In genomic region chr6:30890646-30891449, GRCh38 we compare ENCODE assay signal across 17 cellular contexts. TPM values are rescaled to one million over a fixed set of nuclear protein-coding genes. Genes with fewer than 3 reads are reported as not detected.
DNase-seq lines count a peak whose midpoint lies in the region; ATAC-seq and TF ChIP-seq lines count a peak whose summit lies in the region.
"Had no signal": no experiment of that assay in that cellular context is flagged by ENCODE, and none has a peak within 500 bp of the region (broad histone marks: within the 10 kb centered on the region; RNA-seq: fewer than 3 reads in every experiment).

No MANE protein-coding gene starts in this region.

- no peak overlapping the region for H2AFZ ChIP-seq in trophoblast cell (ENCODE audit: insufficient read depth, low read length, poor library complexity)

- H3K27ac Mint-ChIP-seq in natural killer cell treated with Interleukin-12 subunit alpha and Interleukin-12 subunit beta and Interleukin-15 and Interleukin-18, amount 100 ng/mL, for 72 hours: no peak overlapping the region
- H3K27ac Mint-ChIP-seq: IgD-negative memory B cell had no signal

- intact Hi-C loops in breast epithelium (cut with DNase I; ENCODE audit: low total_unique reads): no loop called here

- no peak overlapping the region for H2BK12ac ChIP-seq in trophoblast cell (ENCODE audit: low read length)

- H3K4me1 Mint-ChIP-seq in natural killer cell treated with Interleukin-12 subunit alpha and Interleukin-12 subunit beta and Interleukin-15 and Interleukin-18, amount 100 ng/mL, for 72 hours (ENCODE audit: low read depth in 2 of 2): peaks cover 2 to 8% of the 10 kb centered on the region in 2 donors

- peaks cover 81% of the 10 kb centered on the region for H3K36me3 ChIP-seq in HUES64 (ENCODE audit: insufficient read depth, low read length)
- no peaks in the 10 kb centered on the region for H3K36me3 ChIP-seq in breast epithelium
- H3K36me3 ChIP-seq in trophoblast cell (ENCODE audit: control insufficient read depth in 1 of 2, insufficient read depth in 2 of 2, low read length in 2 of 2): peaks cover 66 to 72% of the 10 kb centered on the region in 2 experiments

- no peaks in the 10 kb centered on the region for H3K9me3 Mint-ChIP-seq in natural killer cell treated with Interleukin-12 subunit alpha and Interleukin-12 subunit beta and Interleukin-15 and Interleukin-18, amount 100 ng/mL, for 72 hours
- H3K9me3 Mint-ChIP-seq: IgD-negative memory B cell had no signal

- peaks cover 0 to 5% of the 10 kb centered on the region in 2 donors for H3K27me3 Mint-ChIP-seq in natural killer cell treated with Interleukin-12 subunit alpha and Interleukin-12 subunit beta and Interleukin-15 and Interleukin-18, amount 100 ng/mL, for 72 hours

- no peak overlapping the region for H3K14ac ChIP-seq in trophoblast cell (ENCODE audit: low read length)

- no peaks in the 10 kb centered on the region for H3K36me3 Mint-ChIP-seq in natural killer cell treated with Interleukin-12 subunit alpha and Interleukin-12 subunit beta and Interleukin-15 and Interleukin-18, amount 100 ng/mL, for 72 hours

- no peak overlapping the region for H3K4me2 ChIP-seq in trophoblast cell (ENCODE audit: low read length)

- peak overlapping the region; percentile 3 for H4K8ac ChIP-seq in trophoblast cell (ENCODE audit: low read depth, low read length)

- H4K91ac ChIP-seq in trophoblast cell (ENCODE audit: low read depth, low read length): no peak overlapping the region

- peak overlapping the region; percentile 75 for H3K18ac ChIP-seq in trophoblast cell (ENCODE audit: low read length)

- no peak for DNase-seq in breast epithelium (ENCODE audit: low spot score in 2 of 2)
- no peak for DNase-seq in trophoblast cell
- no peak for DNase-seq in natural killer cell treated with Interleukin-12 subunit alpha and Interleukin-12 subunit beta and Interleukin-15 and Interleukin-18, amount 100 ng/mL, for 72 hours (ENCODE audit: low spot score)
- DNase-seq: activated gamma-delta T cell, HCEC 1CT, left lung, NCI-H1092, NCI-H2227 treated with DMSO at 0.1 percent for 48 hours, thyroid gland had no signal

- 88% methylated on average over 12 of the region's 12 CpGs for WGBS in HUES64
- WGBS in trophoblast cell (ENCODE audit: extremely low coverage, insufficient coverage, insufficient read length): no CpG with 5 or more reads among the region's 12 CpGs

- no peak overlapping the region for H4K12ac ChIP-seq in trophoblast cell (ENCODE audit: low read depth, low read length)

- peak overlapping the region; percentile 16 for H2BK5ac ChIP-seq in trophoblast cell (ENCODE audit: low read depth, low read length, poor library complexity)

- peaks cover 12% of the 10 kb centered on the region for H3K79me2 ChIP-seq in trophoblast cell (ENCODE audit: control insufficient read depth, insufficient read depth, low read length, poor library complexity)

- no peak for TF ChIP-seq CTCF in breast epithelium (IDR thresholded peaks at IDR 0.05)

- H3K4ac ChIP-seq in trophoblast cell (ENCODE audit: low read depth, low read length): no peak overlapping the region

- no peak overlapping the region for H2BK120ac ChIP-seq in trophoblast cell (ENCODE audit: insufficient read depth, low read length, poor library complexity)

- H3K23ac ChIP-seq in trophoblast cell (ENCODE audit: low read length): no peak overlapping the region

- H3K9ac ChIP-seq in HUES64 (ENCODE audit: low read depth, low read length) (no peak overlapping the region), trophoblast cell (ENCODE audit: low read length) (no peak overlapping the region)

- peaks cover 24% of the 10 kb centered on the region for H3K4me1 ChIP-seq in HUES64 (ENCODE audit: insufficient read depth, low read length)
- peaks cover 0 to 3% of the 10 kb centered on the region in 2 donors for H3K4me1 ChIP-seq in breast epithelium
- H3K4me1 ChIP-seq in trophoblast cell (ENCODE audit: control insufficient read depth in 1 of 2, insufficient read depth in 2 of 2, low read length in 2 of 2): peaks cover 5 to 7% of the 10 kb centered on the region in 2 experiments

- H3K27me3 ChIP-seq in HUES64 (ENCODE audit: insufficient read depth, low read length) (no peaks in the 10 kb centered on the region), breast epithelium (no peaks in the 10 kb centered on the region), trophoblast cell (ENCODE audit: insufficient read depth, low read length) (no peaks in the 10 kb centered on the region)
- H3K27me3 ChIP-seq: thyroid gland had no signal

- H3K4me3 ChIP-seq in HUES64 (ENCODE audit: low read length): no peak overlapping the region
- no peak overlapping the region for H3K4me3 ChIP-seq in breast epithelium
- H3K4me3 ChIP-seq in trophoblast cell (ENCODE audit: low read depth, low read length): no peak overlapping the region
- H3K4me3 ChIP-seq: left lung, SK-N-MC, thyroid gland had no signal

- no peak overlapping the region for H2AK5ac ChIP-seq in trophoblast cell (ENCODE audit: low read length)

- ATAC-seq in GM21786 (IDR thresholded peaks at IDR 0.05; ENCODE audit: unreplicated experiment) (no peak), HG02759 (IDR thresholded peaks at IDR 0.05; ENCODE audit: unreplicated experiment) (no peak)
- ATAC-seq in natural killer cell treated with Interleukin-12 subunit alpha and Interleukin-12 subunit beta and Interleukin-15 and Interleukin-18, amount 100 ng/mL, for 72 hours: no peak
- ATAC-seq: left lung had no signal

- 0 out of 2 replicates have a peak overlapping the region, but pooled peaks have one; percentile 29 for H3K27ac ChIP-seq in HUES64 (ENCODE audit: low read depth, low read length)
- peak overlapping the region; percentile 19 to 69 for H3K27ac ChIP-seq in breast epithelium
- H3K27ac ChIP-seq in trophoblast cell (ENCODE audit: low read depth, low read length): no peak overlapping the region
- H3K27ac ChIP-seq: left lung, SK-N-MC, thyroid gland had no signal

- TF ChIP-seq POLR2A in breast epithelium (IDR thresholded peaks at IDR 0.05): no peak

- peaks cover 6% of the 10 kb centered on the region for H3K79me1 ChIP-seq in trophoblast cell (ENCODE audit: low read length)

- H3K9me3 ChIP-seq in HUES64 (ENCODE audit: insufficient read depth, low read depth, low read length): no peaks in the 10 kb centered on the region
- no peaks in the 10 kb centered on the region for H3K9me3 ChIP-seq in breast epithelium
- H3K9me3 ChIP-seq in trophoblast cell (ENCODE audit: insufficient read depth, low read depth, low read length): no peaks in the 10 kb centered on the region
- H3K9me3 ChIP-seq: left lung, thyroid gland had no signal

- no peak overlapping the region for H3K4me3 Mint-ChIP-seq in natural killer cell treated with Interleukin-12 subunit alpha and Interleukin-12 subunit beta and Interleukin-15 and Interleukin-18, amount 100 ng/mL, for 72 hours
- H3K4me3 Mint-ChIP-seq: IgD-negative memory B cell had no signal

RNA-seq across cellular contexts. Expression of gene DDR1, which starts 6.5 kb away (rescaled TPM):
- polyA plus RNA-seq in HUES64 (2013, experiment 1 of 2): 116 TPM
- 139 TPM for polyA plus RNA-seq in HUES64 (2013, experiment 2 of 2)
- total RNA-seq in breast epithelium: 100 to 1,000 TPM in 1 of 3 donors, 10 to 100 TPM in 2; 18.1 to 149 (median 72.1) TPM
- polyA plus RNA-seq in trophoblast cell (2013): 137 and 142 TPM in 2 replicates
- total RNA-seq in natural killer cell treated with Interleukin-12 subunit alpha and Interleukin-12 subunit beta and Interleukin-15 and Interleukin-18, amount 100 ng/mL, for 72 hours: 1 to 10 TPM; 2.9 to 7.4 TPM

RNA-seq across cellular contexts. Expression of gene GTF2H4, which starts 17.2 kb away (rescaled TPM):
- polyA plus RNA-seq in HUES64 (2013, experiment 1 of 2): 31.2 TPM
- polyA plus RNA-seq in HUES64 (2013, experiment 2 of 2): 24.7 TPM
- total RNA-seq in breast epithelium: 10 to 100 TPM; 10.4 to 13.4 (median 11.1) TPM
- 38.3 and 38.5 TPM in 2 replicates for polyA plus RNA-seq in trophoblast cell (2013)
- total RNA-seq in natural killer cell treated with Interleukin-12 subunit alpha and Interleukin-12 subunit beta and Interleukin-15 and Interleukin-18, amount 100 ng/mL, for 72 hours: 10 to 100 TPM; 29.4 to 49.5 TPM

RNA-seq across cellular contexts. Expression of gene VARS2, which starts 23.2 kb away (rescaled TPM):
- 25.4 TPM for polyA plus RNA-seq in HUES64 (2013, experiment 1 of 2)
- polyA plus RNA-seq in HUES64 (2013, experiment 2 of 2): 23.3 TPM
- 10 to 100 TPM; 15.7 to 19.2 (median 16.8) TPM for total RNA-seq in breast epithelium
- 10.5 and 10.6 TPM in 2 replicates for polyA plus RNA-seq in trophoblast cell (2013)
- total RNA-seq in natural killer cell treated with Interleukin-12 subunit alpha and Interleukin-12 subunit beta and Interleukin-15 and Interleukin-18, amount 100 ng/mL, for 72 hours: 10 to 100 TPM; 47.2 to 90.5 TPM

RNA-seq across cellular contexts. Expression of gene SFTA2, which starts 41.1 kb away (rescaled TPM):
- not detected for polyA plus RNA-seq in HUES64 (2013, experiment 1 of 2)
- polyA plus RNA-seq in HUES64 (2013, experiment 2 of 2): not detected
- total RNA-seq in breast epithelium: not detected
- polyA plus RNA-seq in trophoblast cell (2013): not detected in 2 replicates
- not detected for total RNA-seq in natural killer cell treated with Interleukin-12 subunit alpha and Interleukin-12 subunit beta and Interleukin-15 and Interleukin-18, amount 100 ng/mL, for 72 hours
- total RNA-seq: myocyte, renal cortical epithelial cell had no signal
- polyA plus RNA-seq: BJ had no signal

RNA-seq across cellular contexts. Expression of gene MUCL3, which starts 49.9 kb away (rescaled TPM):
- polyA plus RNA-seq in HUES64 (2013, experiment 1 of 2): 0.10 TPM
- 0.13 TPM for polyA plus RNA-seq in HUES64 (2013, experiment 2 of 2)
- not detected for total RNA-seq in breast epithelium
- polyA plus RNA-seq in trophoblast cell (2013): 0.01 and 0.03 TPM in 2 replicates
- total RNA-seq in natural killer cell treated with Interleukin-12 subunit alpha and Interleukin-12 subunit beta and Interleukin-15 and Interleukin-18, amount 100 ng/mL, for 72 hours: not detected
- total RNA-seq: myocyte, renal cortical epithelial cell, thyroid gland had no signal
- polyA plus RNA-seq: BJ, IgD-negative memory B cell had no signal
